ENCODE assay signal across 1 cellular context in genomic region chr16:56658476-56658875, GRCh38.
TF ChIP-seq lines count a peak whose summit lies in the region.

No MANE protein-coding gene starts in this region.

TF ChIP-seq in endothelial cell of umbilical vein, 7 proteins besides CTCF, POLR2A, EP300 and RAD21:
- TF ChIP-seq POLR2AphosphoS5 (IDR thresholded peaks at IDR 0.05; ENCODE audit: insufficient read depth, low read depth, low read length) (no peak), JUN (IDR thresholded peaks at IDR 0.05; ENCODE audit: borderline replicate concordance, insufficient read depth, insufficient read length, low read depth) (no peak), FOS (IDR thresholded peaks at IDR 0.05; ENCODE audit: borderline replicate concordance, insufficient read depth, low read length) (no peak), MYC (IDR thresholded peaks at IDR 0.05; ENCODE audit: low read depth, low read length) (no peak), GATA2 (IDR thresholded peaks at IDR 0.05; ENCODE audit: insufficient read depth, insufficient read length, low read depth, low read length) (no peak), EZH2 (IDR thresholded peaks at IDR 0.05; ENCODE audit: borderline replicate concordance, low read depth, low read length, severe bottlenecking) (no peak)
- TF ChIP-seq, protein P1, sequence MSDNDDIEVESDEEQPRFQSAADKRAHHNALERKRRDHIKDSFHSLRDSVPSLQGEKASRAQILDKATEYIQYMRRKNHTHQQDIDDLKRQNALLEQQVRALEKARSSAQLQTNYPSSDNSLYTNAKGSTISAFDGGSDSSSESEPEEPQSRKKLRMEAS (IDR thresholded peaks at IDR 0.05; ENCODE audit: insufficient read depth, insufficient read length): no peak
TF ChIP-seq in endothelial cell of umbilical vein: peak in this region for 0.
